In genomic region chr17:82358467-82359350, GRCh38 we compare ENCODE assay signal across 8 cellular contexts. TPM values are rescaled to one million over a fixed set of nuclear protein-coding genes. Genes with fewer than 3 reads are reported as not detected.
DNase-seq lines count a peak whose midpoint lies in the region; ATAC-seq and TF ChIP-seq lines count a peak whose summit lies in the region.

TSS of gene TEX19 (plus strand) at chr17:82359247. CDS start at chr17:82362151, 2,904 bp downstream.

- BruUV-seq in MCF 10A (replicated peaks; lab: Mats Ljungman, UMichigan) (no TSS peak), mammary epithelial cell (replicated peaks; lab: Mats Ljungman, UMichigan) (no TSS peak)

- no peak within 1 kb of the TSS for H3K4me2 ChIP-seq in mammary epithelial cell (ENCODE audit: insufficient read depth, low read depth, low read length)

- in situ Hi-C loops in mammary epithelial cell (cut with MboI; ENCODE audit: low sequenced_read_pairs in 2 of 2) = loop anchor here (5.0 to 10.0 kb wide), 4 partner anchors 49 to 416 kb away; partner anchors contain the start of genes HEXD (in 1 of the 2) and OGFOD3 (in 1 of the 2)

- dilution Hi-C loops in mammary epithelial cell (cut with HindIII; ENCODE audit: low sequenced_read_pairs) = no loop called here

- TF ChIP-seq CTCF in MCF 10A (IDR thresholded peaks at IDR 0.05; ENCODE audit: unreplicated experiment) (no peak), mammary epithelial cell (conservative IDR thresholded peaks at IDR 0.05 in 1 of 2, IDR thresholded peaks at IDR 0.05 in 1 of 2; ENCODE audit: extremely low read depth in 1 of 2, insufficient read depth in 1 of 2, low read depth in 1 of 2, low read length in 2 of 2) (no peak), VCaP (conservative IDR thresholded peaks at IDR 0.05) (peak; percentile 38)

- CTCF ChIA-PET in MCF 10A (lab: Yijun Ruan, JAX) = interaction anchor here (0.6 to 1.3 kb wide), 4 partner anchors 55 to 170 kb away, joined by 3 to 5 read pairs (median 4); no protein-coding TSS in a partner anchor
- CTCF ChIA-PET in mammary epithelial cell (lab: Charles Lee; ENCODE audit: low non-redundant PET) = interaction anchor here (0.6 kb wide), 1 partner anchor 328 kb away, joined by 5 read pairs; no protein-coding TSS in a partner anchor

- DNase-seq in MCF 10A (ENCODE audit: unreplicated experiment) (peak; percentile 13), mammary epithelial cell (no peak), NCI-H128 (lab: John Stamatoyannopoulos, UW; ENCODE audit: unreplicated experiment) (peak; percentile 15), H7 (no peak), NCI-H187 treated with DMSO at 0.1 percent for 48 hours (lab: John Stamatoyannopoulos, UW) (no peak)
- peak; percentile 32 for DNase-seq in stimulated activated naive CD8-positive, alpha-beta T cell treated with anti-CD3 and anti-CD28 coated beads, Interleukin-15, Interleukin-2, amounts not matched to agents 100 U/mL and 50 U/mL, for 24 hours

- no peaks in the 10 kb centered on the region for H3K36me3 Mint-ChIP-seq in MCF 10A (ENCODE audit: insufficient read depth, unreplicated experiment)

- no peak within 1 kb of the TSS for H3K27ac Mint-ChIP-seq in MCF 10A (ENCODE audit: low read depth, unreplicated experiment)

- H3K4me3 ChIP-seq in mammary epithelial cell (replicated peaks in 1 of 3; ENCODE audit: insufficient read depth in 1 of 3, low read depth in 2 of 3, low read length in 3 of 3) = no peak within 1 kb of the TSS
- no peak within 1 kb of the TSS for H3K4me3 ChIP-seq in H7 (ENCODE audit: insufficient read depth, low read depth, low read length)

- no peaks in the 10 kb centered on the region for H3K9me3 Mint-ChIP-seq in MCF 10A (ENCODE audit: unreplicated experiment)

- peaks cover 9% of the 10 kb centered on the region for H3K4me1 Mint-ChIP-seq in MCF 10A (ENCODE audit: insufficient read depth, unreplicated experiment)

- H3K9me3 ChIP-seq in mammary epithelial cell (replicated peaks; ENCODE audit: insufficient read depth, low read length) = no peaks in the 10 kb centered on the region

- H3K27me3 ChIP-seq in mammary epithelial cell (ENCODE audit: insufficient read depth, low read length) (peaks cover 1% of the 10 kb centered on the region), H7 (ENCODE audit: control insufficient read depth, insufficient read depth, low read length) (no peaks in the 10 kb centered on the region; the same call in 1 of the 2 replicates)

- H2AFZ ChIP-seq in mammary epithelial cell (ENCODE audit: low read depth, low read length) = no peak within 1 kb of the TSS

- intact Hi-C loops in MCF 10A (cut with micrococcal nuclease) = loop anchor here (10.0 kb wide), 1 partner anchor 166 kb away; no protein-coding TSS in a partner anchor
- intact Hi-C loops in mammary epithelial cell (cut with micrococcal nuclease) = no loop called here

- WGBS in mammary epithelial cell (ENCODE audit: low coverage, missing lambda C conversion rate) = 70% methylated on average over 20 of the region's 21 CpGs

- H3K36me3 ChIP-seq in mammary epithelial cell (ENCODE audit: insufficient read depth, low read length) (no peaks in the 10 kb centered on the region), H7 (replicated peaks; ENCODE audit: control insufficient read depth, insufficient read depth, low read length) (no peaks in the 10 kb centered on the region)

- no peak within 1 kb of the TSS for H3K9ac ChIP-seq in mammary epithelial cell (ENCODE audit: insufficient read depth, low read length)

- no peaks in the 10 kb centered on the region for H3K79me2 ChIP-seq in mammary epithelial cell (ENCODE audit: insufficient read depth, low read length)

- H4K20me1 ChIP-seq in mammary epithelial cell (ENCODE audit: insufficient read depth, low read length) = no peaks in the 10 kb centered on the region

- peak; percentile 30 for ATAC-seq in stimulated activated naive CD8-positive, alpha-beta T cell treated with anti-CD3 and anti-CD28 coated beads, Interleukin-15, Interleukin-2, amounts not matched to agents 100 U/mL and 50 U/mL, for 24 hours
- ATAC-seq in GM21723 (IDR thresholded peaks at IDR 0.05; ENCODE audit: unreplicated experiment) = no peak

- POLR2A ChIA-PET in MCF 10A (lab: Yijun Ruan, JAX) = interaction anchor here (0.5 to 1.3 kb wide), 2 partner anchors 22 to 170 kb away, joined by 3 read pairs; no protein-coding TSS in a partner anchor

- H3K4me3 Mint-ChIP-seq in MCF 10A (ENCODE audit: unreplicated experiment) = no peak within 1 kb of the TSS

- peaks cover 16% of the 10 kb centered on the region for H3K4me1 ChIP-seq in mammary epithelial cell (ENCODE audit: insufficient read depth, low read length)

- H3K27me3 Mint-ChIP-seq in MCF 10A (ENCODE audit: insufficient read depth, unreplicated experiment) = no peaks in the 10 kb centered on the region

- H3K27ac ChIP-seq in mammary epithelial cell (ENCODE audit: insufficient read depth, low read depth, low read length) = no peak within 1 kb of the TSS
- peak within 1 kb of the TSS; percentile 29; the same call in 1 of the 2 replicates for H3K27ac ChIP-seq in VCaP

RNA-seq across cellular contexts. Expression of gene TEX19, which starts in this region (rescaled TPM):
- total RNA-seq in MCF 10A (2022) (not detected in 2 replicates), mammary epithelial cell (not detected)
- not detected for polyA plus RNA-seq in mammary epithelial cell
- polyA minus RNA-seq in mammary epithelial cell = not detected
- 1.1 and 1.9 TPM in 2 replicates for total RNA-seq in H7 (2014; rRNA removed; shearing (Covaris generic))

Comparison
In these comparisons a context has a peak if more than half of its experiments do, and no peak if none do; other contexts are left out.
1. Peak in DNase-seq in MCF 10A; RNA of the gene not detected or under 1 TPM.
2. DNase-seq: peak in NCI-H128 (single experiment) and stimulated activated naive CD8-positive, alpha-beta T cell treated with anti-CD3 and anti-CD28 coated beads, Interleukin-15, Interleukin-2, amounts not matched to agents 100 U/mL and 50 U/mL, for 24 hours (single experiment); none in mammary epithelial cell (single experiment), H7 (single experiment) and NCI-H187 treated with DMSO at 0.1 percent for 48 hours (single experiment).